ENCODE assay signal across 9 cellular contexts in genomic region chr17:45172232-45172540, GRCh38. TPM values are rescaled to one million over a fixed set of nuclear protein-coding genes. Genes with fewer than 3 reads are reported as not detected.
DNase-seq lines count a peak whose midpoint lies in the region; ATAC-seq, FAIRE-seq and TF ChIP-seq lines count a peak whose summit lies in the region.
"Had no signal": no experiment of that assay in that cellular context is flagged by ENCODE, and none has a peak within 500 bp of the region (broad histone marks: within the 10 kb centered on the region; RNA-seq: fewer than 3 reads in every experiment).

No MANE protein-coding gene starts in this region.

- H3K79me2 ChIP-seq in H9 (ENCODE audit: insufficient read depth, low read length): no peaks in the 10 kb centered on the region
- H3K79me2 ChIP-seq in hepatocyte: no peaks in the 10 kb centered on the region

- H3K56ac ChIP-seq in H9 (ENCODE audit: insufficient read length, low read depth, low read length): no peak overlapping the region

- peak overlapping the region; percentile 39 for H2BK120ac ChIP-seq in H9 (ENCODE audit: low read depth, low read length, poor library complexity, severe bottlenecking)

- POLR2A ChIA-PET in activated B cell treated with CpG ODN at 0.5 μM for 24 hours (lab: Charles Lee): interaction anchor here (1.1 to 3.9 kb wide), 6 partner anchors 11 to 144 kb away, joined by 3 to 84 read pairs (median 8); partner anchors contain the start of genes FMNL1, HEXIM1, HEXIM2 and MAP3K14

- ATAC-seq in activated B cell treated with CpG ODN at 0.5 μM for 24 hours (ENCODE audit: low read depth) (no peak), GM21447 (IDR thresholded peaks at IDR 0.05; ENCODE audit: unreplicated experiment) (no peak)

- no peaks in the 10 kb centered on the region for H3K23me2 ChIP-seq in H9 (ENCODE audit: insufficient read length, low read depth, low read length, poor library complexity, severe bottlenecking)

- H3K36me3 ChIP-seq in hepatocyte (replicated peaks; ENCODE audit: insufficient read depth, low read depth): no peaks in the 10 kb centered on the region
- H3K36me3 ChIP-seq in small intestine (ENCODE audit: control insufficient read depth in 2 of 2, insufficient read depth in 2 of 2, low read length in 2 of 2): peaks cover 0 to 3% of the 10 kb centered on the region in 2 donors

- no peak overlapping the region for H3K9ac ChIP-seq in H9 (ENCODE audit: extremely low read depth, insufficient read length, low read length)

- H4K5ac ChIP-seq in H9 (ENCODE audit: insufficient read length, low read depth, low read length): no peak overlapping the region

- WGBS in H9 (ENCODE audit: extremely low coverage, insufficient read length, low lambda C conversion rate): no CpG with 5 or more reads among the region's 5 CpGs
- 75% methylated on average over 5 of the region's 5 CpGs for WGBS in hepatocyte (ENCODE audit: low lambda C conversion rate, missing lambda C conversion rate)
- WGBS in small intestine, 3 donors: 57 to 63% (median 63%) methylated on average over 5 of the region's 5 CpGs

- intact Hi-C loops in activated B cell treated with CpG ODN at 0.5 μM for 24 hours (cut with micrococcal nuclease): loop anchor here (1.0 to 2.0 kb wide), 2 partner anchors 11 to 37 kb away; partner anchors contain the start of genes ACBD4 and HEXIM2

- H3K23ac ChIP-seq in H9 (ENCODE audit: insufficient read length, low read depth, low read length): no peak overlapping the region

- H3T11ph ChIP-seq in H9 (ENCODE audit: low read length): no peak overlapping the region

- H3K4me3 ChIP-seq in hepatocyte: no peak overlapping the region
- H3K4me3 ChIP-seq in small intestine (ENCODE audit: low read depth in 1 of 2, low read length in 2 of 2): no peak overlapping the region

- H4K20me1 ChIP-seq in H9 (ENCODE audit: control insufficient read depth, insufficient read depth, insufficient read length): no peaks in the 10 kb centered on the region
- no peaks in the 10 kb centered on the region for H4K20me1 ChIP-seq in hepatocyte (ENCODE audit: insufficient read depth, poor library complexity, severe bottlenecking)

- peak overlapping the region; percentile 39 for H2BK12ac ChIP-seq in H9 (ENCODE audit: insufficient read length, low read depth, low read length)

- H3K4me2 ChIP-seq in H9 (ENCODE audit: insufficient read depth, insufficient read length, low read length): peak overlapping the region; percentile 9
- H3K4me2 ChIP-seq in hepatocyte: peak overlapping the region; percentile 60

- TF ChIP-seq CTCF in H9 (conservative IDR thresholded peaks at IDR 0.05) (no peak), activated B cell treated with CpG ODN at 0.5 μM for 24 hours (IDR thresholded peaks at IDR 0.05) (no peak), hepatocyte (IDR thresholded peaks at IDR 0.05; ENCODE audit: poor library complexity) (no peak)

- H4K8ac ChIP-seq in H9 (replicated peaks; ENCODE audit: insufficient read length, low read depth, low read length): no peak overlapping the region

- H3K27me3 ChIP-seq in H9 (ENCODE audit: insufficient read depth, low read length): no peaks in the 10 kb centered on the region
- no peaks in the 10 kb centered on the region for H3K27me3 ChIP-seq in hepatocyte
- H3K27me3 ChIP-seq in small intestine (ENCODE audit: control insufficient read depth in 2 of 2, insufficient read depth in 2 of 2, low read length in 2 of 2): no peaks in the 10 kb centered on the region

- no peak for FAIRE-seq in small intestine (lab: Jason Lieb, UNC)
- no peak for FAIRE-seq in GM19239 (lab: Jason Lieb, UNC)

- H3K18ac ChIP-seq in H9 (ENCODE audit: insufficient read length, low read depth, low read length): peak overlapping the region; percentile 84

- H3K4me1 ChIP-seq in H9 (ENCODE audit: insufficient read depth, low read length) (peaks cover 2% of the 10 kb centered on the region; the same call in 1 of the 2 replicates), hepatocyte (ENCODE audit: insufficient read depth) (peaks cover 45% of the 10 kb centered on the region), small intestine (ENCODE audit: control insufficient read depth in 2 of 2, insufficient read depth in 1 of 2, low read depth in 1 of 2, low read length in 1 of 2) (peaks cover 5 to 9% of the 10 kb centered on the region in 2 donors)

- H4K91ac ChIP-seq in H9 (ENCODE audit: insufficient read length, low read depth, low read length): peak overlapping the region; percentile 75

- CTCF ChIA-PET in activated B cell treated with CpG ODN at 0.5 μM for 24 hours (lab: Charles Lee): interaction anchor here (1.1 to 3.2 kb wide), 5 partner anchors 10 to 37 kb away, joined by 3 to 23 read pairs (median 18); partner anchors contain the start of gene ACBD4

- H3K9me2 ChIP-seq in hepatocyte (replicated peaks; ENCODE audit: insufficient read depth): no peaks in the 10 kb centered on the region

- no peak overlapping the region for H2AFZ ChIP-seq in H9 (ENCODE audit: low read length)
- H2AFZ ChIP-seq in hepatocyte: no peak overlapping the region

- H3K4me3 Mint-ChIP-seq in H9 (peak overlapping the region in 1 of 2 experiments; percentile 65; a peak in 2 of 5 replicates), activated B cell treated with CpG ODN at 0.5 μM for 24 hours (no peak overlapping the region)

- H3K9me3 ChIP-seq in H9 (ENCODE audit: control insufficient read depth, low read depth, low read length) (no peaks in the 10 kb centered on the region), hepatocyte (ENCODE audit: low read depth) (no peaks in the 10 kb centered on the region), small intestine (ENCODE audit: control insufficient read depth, low read depth) (no peaks in the 10 kb centered on the region)

- H2AK5ac ChIP-seq in H9 (ENCODE audit: insufficient read length, low read length): no peak overlapping the region

- H3K79me1 ChIP-seq in H9 (ENCODE audit: insufficient read depth, low read depth, low read length, poor library complexity, severe bottlenecking): no peaks in the 10 kb centered on the region

- DNase-seq in H9 (no peak), activated B cell treated with CpG ODN at 0.5 μM for 24 hours (no peak), hepatocyte (ENCODE audit: low spot score) (no peak), small intestine (no peak), GM03348 (ENCODE audit: low spot score) (no peak), NCI-H510A (lab: John Stamatoyannopoulos, UW) (no peak), GM19239 (ENCODE audit: insufficient read length, low spot score) (no peak)

- H2BK5ac ChIP-seq in H9 (ENCODE audit: insufficient read length, low read length): no peak overlapping the region

- H3K4me1 Mint-ChIP-seq in H9: peaks cover 30 to 43% of the 10 kb centered on the region in 2 experiments
- H3K4me1 Mint-ChIP-seq in activated B cell treated with CpG ODN at 0.5 μM for 24 hours: peaks cover 14% of the 10 kb centered on the region

- no peak overlapping the region for H2BK15ac ChIP-seq in H9 (ENCODE audit: low read depth, low read length)

- H3K27ac ChIP-seq in H9 (ENCODE audit: insufficient read length, low read depth, low read length) (peak overlapping the region; percentile 19), hepatocyte (peak overlapping the region; percentile 98), small intestine (ENCODE audit: low read depth in 1 of 2, low read length in 1 of 2) (peak overlapping the region; percentile 69 to 73)

- H3K36me3 Mint-ChIP-seq in H9 (ENCODE audit: insufficient read depth in 1 of 3, low read depth in 3 of 3) (peaks cover 2 to 20% (median 7%) of the 10 kb centered on the region in 3 experiments; a peak in 5 of 7 replicates), activated B cell treated with CpG ODN at 0.5 μM for 24 hours (ENCODE audit: low read depth) (no peaks in the 10 kb centered on the region)
- H3K36me3 Mint-ChIP-seq: IgD-negative memory B cell had no signal

- H2BK20ac ChIP-seq in H9 (ENCODE audit: low read depth, low read length, poor library complexity, severe bottlenecking): no peak overlapping the region

- no peaks in the 10 kb centered on the region for H3K9me3 Mint-ChIP-seq in H9
- H3K9me3 Mint-ChIP-seq in activated B cell treated with CpG ODN at 0.5 μM for 24 hours: no peaks in the 10 kb centered on the region
- H3K9me3 Mint-ChIP-seq: IgD-negative memory B cell had no signal

- no peaks in the 10 kb centered on the region for H3K27me3 Mint-ChIP-seq in H9 (ENCODE audit: low read depth)
- no peaks in the 10 kb centered on the region for H3K27me3 Mint-ChIP-seq in activated B cell treated with CpG ODN at 0.5 μM for 24 hours
- H3K27me3 Mint-ChIP-seq: IgD-negative memory B cell had no signal

- peak overlapping the region; percentile 48 to 97 (median 93) for H3K27ac Mint-ChIP-seq in H9
- H3K27ac Mint-ChIP-seq in activated B cell treated with CpG ODN at 0.5 μM for 24 hours: peak overlapping the region; percentile 35

- no peak overlapping the region for H3K4ac ChIP-seq in H9 (ENCODE audit: low read depth, low read length)

- peak overlapping the region; percentile 69 for H3K14ac ChIP-seq in H9 (ENCODE audit: insufficient read depth, low read length)

RNA-seq across cellular contexts. Expression of gene HEXIM2, which starts 10.5 kb away (rescaled TPM):
- total RNA-seq in H9 (2021) (12.5 and 16.1 TPM in 2 replicates), activated B cell treated with CpG ODN at 0.5 μM for 24 hours (8.9 and 11.1 TPM in 2 replicates), hepatocyte (6.7 and 12.2 TPM in 2 replicates)
- polyA plus RNA-seq in hepatocyte (7.6 and 10.5 TPM in 2 replicates), small intestine (10 to 100 TPM; 11.2 to 13.3 (median 13.0) TPM)

RNA-seq across cellular contexts. Expression of gene HEXIM1, which starts 23.9 kb away (rescaled TPM):
- 32.4 and 33.0 TPM in 2 replicates for total RNA-seq in H9 (2021)
- 19.5 and 21.5 TPM in 2 replicates for total RNA-seq in activated B cell treated with CpG ODN at 0.5 μM for 24 hours
- 17.1 and 19.2 TPM in 2 replicates for total RNA-seq in hepatocyte
- polyA plus RNA-seq in hepatocyte: 13.5 and 14.5 TPM in 2 replicates
- 10 to 100 TPM; 17.5 to 51.7 (median 46.5) TPM for polyA plus RNA-seq in small intestine

RNA-seq across cellular contexts. Expression of gene ACBD4, which starts 36.7 kb away (rescaled TPM):
- total RNA-seq in H9 (2021) (9.7 and 10.5 TPM in 2 replicates), activated B cell treated with CpG ODN at 0.5 μM for 24 hours (20.1 and 20.6 TPM in 2 replicates), hepatocyte (8.1 and 8.2 TPM in 2 replicates)
- polyA plus RNA-seq in hepatocyte (11.2 and 13.7 TPM in 2 replicates), small intestine (100 to 1,000 TPM in 2 of 3 donors, 10 to 100 TPM in 1; 21.1 to 184 (median 165) TPM)

RNA-seq across cellular contexts. Expression of gene PLCD3, which starts 39.9 kb away (rescaled TPM):
- 41.6 and 48.5 TPM in 2 replicates for total RNA-seq in H9 (2021)
- total RNA-seq in activated B cell treated with CpG ODN at 0.5 μM for 24 hours: 0.61 and 1.4 TPM in 2 replicates
- 49.2 and 69.7 TPM in 2 replicates for total RNA-seq in hepatocyte
- 35.7 and 41.8 TPM in 2 replicates for polyA plus RNA-seq in hepatocyte
- 10 to 100 TPM in 2 of 3 donors, 1 to 10 TPM in 1; 7.8 to 11.9 (median 10.5) TPM for polyA plus RNA-seq in small intestine
- polyA plus RNA-seq: IgD-negative memory B cell had no signal

RNA-seq across cellular contexts. Expression of gene FMNL1, which starts 49.5 kb away (rescaled TPM):
- 6.3 and 6.9 TPM in 2 replicates for total RNA-seq in H9 (2021)
- total RNA-seq in activated B cell treated with CpG ODN at 0.5 μM for 24 hours: 310 and 351 TPM in 2 replicates
- total RNA-seq in hepatocyte: 0.30 and 1.4 TPM in 2 replicates
- polyA plus RNA-seq in hepatocyte: 1.2 and 2.9 TPM in 2 replicates
- 10 to 100 TPM in 1 of 3 donors, 1 to 10 TPM in 2; 3.1 to 15.4 (median 8.3) TPM for polyA plus RNA-seq in small intestine

Comparison
In these comparisons a context has a peak if more than half of its experiments do, and no peak if none do; other contexts are left out.
1. H3K27ac ChIP-seq: peak in every context shown above with its lines; median percentile 98 in hepatocyte; 71 in small intestine; 19 in H9.